In genomic region chr17:50939542-50939794, GRCh38 we compare ENCODE assay signal across 17 cellular contexts.
"Had no signal": no experiment of that assay in that cellular context is flagged by ENCODE, and none has a peak within 500 bp of the region (broad histone marks: within the 10 kb centered on the region; RNA-seq: fewer than 3 reads in every experiment).

No MANE protein-coding gene starts in this region.

- H3K9me3 Mint-ChIP-seq: activated B cell treated with CpG ODN at 0.5 μM for 24 hours; activated CD8-positive, alpha-beta T cell treated with anti-CD3 and anti-CD28 coated beads for 36 hours; activated naive CD4-positive, alpha-beta T cell treated with anti-CD3 and anti-CD28 coated beads for 36 hours; activated T-helper 2 cell treated with anti-CD3 and anti-CD28 coated beads, Interferon-gamma antibody, Interleukin-2, Interleukin-4, amounts not matched to agents 10 μg/mL and 5 μg/mL and 100 μg/mL, durations not matched to agents 14 hours and 24 hours and 36 hours; memory B cell; natural killer cell treated with Interleukin-12 subunit alpha and Interleukin-12 subunit beta and Interleukin-15 and Interleukin-18, amount 100 ng/mL, for 72 hours; stimulated activated naive CD8-positive, alpha-beta T cell treated with anti-CD3 and anti-CD28 coated beads, Interleukin-15, amount 100 ng/mL, for 72 hours had no signal

- H3K27ac ChIP-seq: breast epithelium, coronary artery, heart left ventricle had no signal

- H3K4me3 Mint-ChIP-seq: activated B cell treated with CpG ODN at 0.5 μM for 24 hours; activated CD8-positive, alpha-beta T cell treated with anti-CD3 and anti-CD28 coated beads for 36 hours; activated naive CD4-positive, alpha-beta T cell treated with anti-CD3 and anti-CD28 coated beads for 36 hours; memory B cell; natural killer cell treated with Interleukin-12 subunit alpha and Interleukin-12 subunit beta and Interleukin-15 and Interleukin-18, amount 100 ng/mL, for 72 hours; stimulated activated naive CD8-positive, alpha-beta T cell treated with anti-CD3 and anti-CD28 coated beads, Interleukin-15, amount 100 ng/mL, for 72 hours had no signal

- H3K27me3 ChIP-seq: adrenal gland, breast epithelium, heart left ventricle had no signal

- H3K9me3 ChIP-seq: adrenal gland, breast epithelium, heart left ventricle had no signal

- H3K36me3 Mint-ChIP-seq: memory B cell; natural killer cell treated with Interleukin-12 subunit alpha and Interleukin-12 subunit beta and Interleukin-15 and Interleukin-18, amount 100 ng/mL, for 72 hours had no signal

- DNase-seq: activated B cell treated with CpG ODN at 0.5 μM for 24 hours; activated CD4-positive, alpha-beta T cell treated with anti-CD3 and anti-CD28 coated beads for 48 hours; activated CD8-positive, alpha-beta T cell treated with anti-CD3 and anti-CD28 coated beads for 36 hours; activated naive CD4-positive, alpha-beta T cell treated with anti-CD3 and anti-CD28 coated beads for 36 hours; activated T-cell treated with anti-CD3 and anti-CD28 coated beads, Interleukin-2, amount 50 U/mL, for 1 hour; left ventricle myocardium superior; nucleus accumbens; stimulated activated CD4-positive, alpha-beta T cell treated with anti-CD3 and anti-CD28 coated beads, Interleukin-2, amount 100 ng/mL, for 24 hours; stimulated activated naive CD8-positive, alpha-beta T cell treated with anti-CD3 and anti-CD28 coated beads, Interleukin-15, amount 100 ng/mL, for 72 hours; trophoblast cell had no signal

- H3K4me3 ChIP-seq: adrenal gland, breast epithelium, coronary artery, heart left ventricle had no signal

- ATAC-seq: activated CD8-positive, alpha-beta T cell treated with anti-CD3 and anti-CD28 coated beads for 36 hours; heart left ventricle; left ventricle myocardium superior; natural killer cell treated with Interleukin-12 subunit alpha and Interleukin-12 subunit beta and Interleukin-15 and Interleukin-18, amount 100 ng/mL, for 72 hours; stimulated activated naive CD8-positive, alpha-beta T cell treated with anti-CD3 and anti-CD28 coated beads, Interleukin-15, amount 100 ng/mL, for 72 hours had no signal

- H3K36me3 ChIP-seq: adrenal gland, breast epithelium, heart left ventricle had no signal

- H3K27me3 Mint-ChIP-seq: activated CD8-positive, alpha-beta T cell treated with anti-CD3 and anti-CD28 coated beads for 36 hours; stimulated activated naive CD8-positive, alpha-beta T cell treated with anti-CD3 and anti-CD28 coated beads, Interleukin-15, amount 100 ng/mL, for 72 hours had no signal

- H3K27ac Mint-ChIP-seq: activated B cell treated with CpG ODN at 0.5 μM for 24 hours; activated CD8-positive, alpha-beta T cell treated with anti-CD3 and anti-CD28 coated beads for 36 hours; activated T-helper 2 cell treated with anti-CD3 and anti-CD28 coated beads, Interferon-gamma antibody, Interleukin-2, Interleukin-4, amounts not matched to agents 10 μg/mL and 5 μg/mL and 100 μg/mL, durations not matched to agents 14 hours and 24 hours and 36 hours; memory B cell; natural killer cell treated with Interleukin-12 subunit alpha and Interleukin-12 subunit beta and Interleukin-15 and Interleukin-18, amount 100 ng/mL, for 72 hours had no signal
